In the genomic region with DNA sequence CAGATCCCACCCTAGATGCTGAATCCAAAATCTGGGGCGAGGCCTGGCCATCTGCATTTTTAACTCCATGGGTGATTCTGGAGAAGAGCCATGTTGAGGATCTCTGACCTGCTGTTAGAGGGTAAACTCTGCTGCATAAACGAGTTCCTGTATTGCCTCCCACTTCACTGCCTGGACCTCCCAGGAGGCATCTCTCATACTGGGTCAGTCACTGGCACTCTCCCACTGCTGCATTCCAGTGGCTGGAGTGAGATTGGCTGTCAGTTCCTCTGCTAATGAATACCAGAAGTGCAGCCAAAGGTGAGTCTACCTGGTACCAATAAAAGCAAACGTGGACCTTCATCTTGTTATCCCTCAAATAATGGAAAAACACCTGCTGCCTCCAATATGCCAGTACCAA, we compare ENCODE assay signal across 19 cellular contexts. TPM values are rescaled to one million over a fixed set of nuclear protein-coding genes. Genes with fewer than 3 reads are reported as not detected.
DNase-seq lines count a peak whose midpoint lies in the region; ATAC-seq and TF ChIP-seq lines count a peak whose summit lies in the region.
"Had no signal": no experiment of that assay in that cellular context is flagged by ENCODE, and none has a peak within 500 bp of the region (broad histone marks: within the 10 kb centered on the region; RNA-seq: fewer than 3 reads in every experiment).

No MANE protein-coding gene starts in this region.

- no peak overlapping the region for H2AK5ac ChIP-seq in trophoblast cell (ENCODE audit: low read length)

- H2BK12ac ChIP-seq in trophoblast cell (ENCODE audit: low read length): no peak overlapping the region

- peaks cover 50% of the 10 kb centered on the region for H4K20me1 ChIP-seq in GM23338 (replicated peaks; ENCODE audit: insufficient read depth)

- H3K27ac ChIP-seq in GM23338 (ENCODE audit: low read depth) (no peak overlapping the region), body of pancreas (peak overlapping the region; percentile 62 to 87 (median 81)), trophoblast cell (ENCODE audit: low read depth, low read length) (peak overlapping the region; percentile 9)
- H3K27ac ChIP-seq: tibial artery had no signal

- peaks cover 38% of the 10 kb centered on the region for H3K36me3 ChIP-seq in GM23338 (ENCODE audit: insufficient read depth)
- H3K36me3 ChIP-seq in body of pancreas (replicated peaks in 1 of 2; ENCODE audit: insufficient read depth in 1 of 2, low read depth in 2 of 2): peaks cover 5 to 13% of the 10 kb centered on the region in 2 donors
- peaks cover 28 to 47% of the 10 kb centered on the region in 2 experiments for H3K36me3 ChIP-seq in trophoblast cell (ENCODE audit: control insufficient read depth in 1 of 2, insufficient read depth in 2 of 2, low read length in 2 of 2)

- no peak for DNase-seq in GM23338 (ENCODE audit: low spot score)
- DNase-seq in body of pancreas: peak; percentile 56 to 81 (median 74)
- peak; percentile 70 for DNase-seq in islet precursor cell
- peak in 1 of 2 donors; percentile 15 for DNase-seq in trophoblast cell
- DNase-seq in activated naive CD4-positive, alpha-beta T cell treated with anti-CD3 and anti-CD28 coated beads, Interleukin-2, amount 50 U/mL, for 72 hours (ENCODE audit: low spot score in 2 of 2): no peak
- DNase-seq in Calu3: no peak
- DNase-seq in activated CD4-positive, alpha-beta T cell treated with anti-CD3 and anti-CD28 coated beads, Interleukin-2, amount 50 U/mL, for 1 hour: no peak
- DNase-seq: activated CD4-positive, alpha-beta T cell treated with anti-CD3 and anti-CD28 coated beads, Interleukin-2, amount 50 U/mL, for 48 hours; activated naive CD8-positive, alpha-beta T cell treated with anti-CD3 and anti-CD28 coated beads, Interleukin-2, amount 50 U/mL, for 24 hours; C1 segment of cervical spinal cord; gastrocnemius medialis; KBM-7; midbrain; NCI-H1092 treated with DMSO at 0.1 percent for 48 hours; nucleus accumbens; PC-3; tibial artery had no signal

- H2BK5ac ChIP-seq in trophoblast cell (ENCODE audit: low read depth, low read length, poor library complexity): no peak overlapping the region

- H3K18ac ChIP-seq in trophoblast cell (ENCODE audit: low read length): no peak overlapping the region

- H3K36me3 Mint-ChIP-seq in GM23338 (ENCODE audit: low read depth): peaks cover 82% of the 10 kb centered on the region
- peaks cover 14 to 21% of the 10 kb centered on the region in 2 donors for H3K36me3 Mint-ChIP-seq in activated naive CD4-positive, alpha-beta T cell treated with anti-CD3 and anti-CD28 coated beads, Interleukin-2, amount 50 U/mL, for 72 hours
- peaks cover 65% of the 10 kb centered on the region for H3K36me3 Mint-ChIP-seq in Calu3 (ENCODE audit: insufficient read depth, unreplicated experiment)

- H3K79me1 ChIP-seq in trophoblast cell (ENCODE audit: low read length): peaks cover 3% of the 10 kb centered on the region

- H3K4me2 ChIP-seq in GM23338 (no peak overlapping the region), trophoblast cell (ENCODE audit: low read length) (no peak overlapping the region)

- intact Hi-C loops in body of pancreas (cut with DNase I) (no loop called here), Calu3 (cut with micrococcal nuclease; ENCODE audit: unreplicated experiment) (no loop called here)

- H3K4me1 Mint-ChIP-seq in GM23338: peaks cover 10% of the 10 kb centered on the region
- peaks cover 21% of the 10 kb centered on the region for H3K4me1 Mint-ChIP-seq in Calu3 (ENCODE audit: low read depth, unreplicated experiment)

- H3K9me3 ChIP-seq in body of pancreas: no peaks in the 10 kb centered on the region
- no peaks in the 10 kb centered on the region for H3K9me3 ChIP-seq in trophoblast cell (ENCODE audit: insufficient read depth, low read depth, low read length)
- H3K9me3 ChIP-seq: gastrocnemius medialis, tibial artery had no signal

- no peaks in the 10 kb centered on the region; the same call in 1 of the 2 replicates for H3K4me1 ChIP-seq in GM23338 (ENCODE audit: insufficient read depth)
- H3K4me1 ChIP-seq in body of pancreas: peaks cover 68% of the 10 kb centered on the region
- H3K4me1 ChIP-seq in trophoblast cell (ENCODE audit: control insufficient read depth in 1 of 2, insufficient read depth in 2 of 2, low read length in 2 of 2): peaks cover 12 to 19% of the 10 kb centered on the region in 2 experiments

- H3K27me3 ChIP-seq in GM23338 (ENCODE audit: insufficient read depth) (no peaks in the 10 kb centered on the region), body of pancreas (no peaks in the 10 kb centered on the region), trophoblast cell (ENCODE audit: insufficient read depth, low read length) (no peaks in the 10 kb centered on the region)
- H3K27me3 ChIP-seq: gastrocnemius medialis, tibial artery had no signal

- H3K14ac ChIP-seq in trophoblast cell (ENCODE audit: low read length): no peak overlapping the region

- H3K4me3 ChIP-seq in GM23338 (no peak overlapping the region), body of pancreas (no peak overlapping the region), trophoblast cell (ENCODE audit: low read depth, low read length) (no peak overlapping the region)
- H3K4me3 ChIP-seq: gastrocnemius medialis, skin epidermis, tibial artery had no signal

- peak overlapping the region; percentile 73 for H3K4ac ChIP-seq in trophoblast cell (ENCODE audit: low read depth, low read length)

- no peak overlapping the region for H4K91ac ChIP-seq in trophoblast cell (ENCODE audit: low read depth, low read length)

- 32 to 50% methylated on average over 2 to 3 of the region's 3 CpGs for WGBS in body of pancreas, 2 donors
- WGBS in trophoblast cell (ENCODE audit: extremely low coverage, insufficient coverage, insufficient read length): no CpG with 5 or more reads among the region's 3 CpGs

- H2AFZ ChIP-seq in GM23338: no peak overlapping the region
- H2AFZ ChIP-seq in trophoblast cell (ENCODE audit: insufficient read depth, low read length, poor library complexity): no peak overlapping the region

- ATAC-seq in GM23338: peak; percentile 19; the same call in 1 of the 3 replicates
- ATAC-seq in body of pancreas: peak; percentile 88
- ATAC-seq in activated naive CD4-positive, alpha-beta T cell treated with anti-CD3 and anti-CD28 coated beads, Interleukin-2, amount 50 U/mL, for 72 hours: no peak
- no peak for ATAC-seq in GM19397 (IDR thresholded peaks at IDR 0.05; ENCODE audit: unreplicated experiment)
- ATAC-seq: activated naive CD8-positive, alpha-beta T cell treated with anti-CD3 and anti-CD28 coated beads, Interleukin-2, amount 50 U/mL, for 24 hours; gastrocnemius medialis; PC-3 had no signal

- H3K9me2 ChIP-seq in GM23338 (ENCODE audit: insufficient read depth): no peaks in the 10 kb centered on the region

- H3K79me2 ChIP-seq in GM23338 (replicated peaks; ENCODE audit: insufficient read depth): peaks cover 93% of the 10 kb centered on the region
- peaks cover 17% of the 10 kb centered on the region for H3K79me2 ChIP-seq in trophoblast cell (ENCODE audit: control insufficient read depth, insufficient read depth, low read length, poor library complexity)

- no peak overlapping the region for H3K4me3 Mint-ChIP-seq in GM23338
- H3K4me3 Mint-ChIP-seq in Calu3 (ENCODE audit: low read depth, unreplicated experiment): no peak overlapping the region
- H3K4me3 Mint-ChIP-seq: activated naive CD8-positive, alpha-beta T cell treated with anti-CD3 and anti-CD28 coated beads, Interleukin-2, amount 50 U/mL, for 24 hours had no signal

- H3K27ac Mint-ChIP-seq in GM23338 (no peak overlapping the region), Calu3 (ENCODE audit: unreplicated experiment) (no peak overlapping the region)
- H3K27ac Mint-ChIP-seq in activated naive CD4-positive, alpha-beta T cell treated with anti-CD3 and anti-CD28 coated beads, Interleukin-2, amount 50 U/mL, for 72 hours: no peak overlapping the region
- H3K27ac Mint-ChIP-seq: activated naive CD8-positive, alpha-beta T cell treated with anti-CD3 and anti-CD28 coated beads, Interleukin-2, amount 50 U/mL, for 24 hours had no signal

- H4K12ac ChIP-seq in trophoblast cell (ENCODE audit: low read depth, low read length): no peak overlapping the region

- no peak for TF ChIP-seq CTCF in GM23338 (conservative IDR thresholded peaks at IDR 0.05; ENCODE audit: low read depth in 2 of 2)
- no peak for TF ChIP-seq CTCF in body of pancreas (IDR thresholded peaks at IDR 0.05)
- TF ChIP-seq CTCF in Calu3 (IDR thresholded peaks at IDR 0.05; ENCODE audit: unreplicated experiment): no peak

- CTCF ChIA-PET in Calu3 (lab: Charles Lee): no interaction called here

- H3K27me3 Mint-ChIP-seq in GM23338 (ENCODE audit: insufficient read depth, low read depth, poor library complexity): peaks cover 4% of the 10 kb centered on the region
- H3K27me3 Mint-ChIP-seq in Calu3 (ENCODE audit: unreplicated experiment): no peaks in the 10 kb centered on the region
- H3K27me3 Mint-ChIP-seq: activated naive CD8-positive, alpha-beta T cell treated with anti-CD3 and anti-CD28 coated beads, Interleukin-2, amount 50 U/mL, for 24 hours had no signal

- H3K9me3 Mint-ChIP-seq in GM23338 (peaks cover 8% of the 10 kb centered on the region; the same call in 2 of the 3 replicates), Calu3 (ENCODE audit: low read depth, unreplicated experiment) (no peaks in the 10 kb centered on the region)
- H3K9me3 Mint-ChIP-seq in activated naive CD4-positive, alpha-beta T cell treated with anti-CD3 and anti-CD28 coated beads, Interleukin-2, amount 50 U/mL, for 72 hours: no peaks in the 10 kb centered on the region
- H3K9me3 Mint-ChIP-seq: activated naive CD8-positive, alpha-beta T cell treated with anti-CD3 and anti-CD28 coated beads, Interleukin-2, amount 50 U/mL, for 24 hours had no signal

- H3F3A ChIP-seq in GM23338 (replicated peaks; ENCODE audit: low read depth): no peaks in the 10 kb centered on the region

- no TSS peak for BruUV-seq in Calu3 (replicated peaks; lab: Mats Ljungman, UMichigan)

- TF ChIP-seq POLR2A in body of pancreas (IDR thresholded peaks at IDR 0.05): no peak

- no peak overlapping the region for H3K23ac ChIP-seq in trophoblast cell (ENCODE audit: low read length)

- no peak overlapping the region for H4K8ac ChIP-seq in trophoblast cell (ENCODE audit: low read depth, low read length)

- no peak overlapping the region for H3K9ac ChIP-seq in trophoblast cell (ENCODE audit: low read length)

- no peak overlapping the region for H2BK120ac ChIP-seq in trophoblast cell (ENCODE audit: insufficient read depth, low read length, poor library complexity)

RNA-seq across cellular contexts. Expression of gene POLDIP3, which starts 10.3 kb away (rescaled TPM):
- 49.0 and 54.3 TPM in 2 replicates for total RNA-seq in GM23338 (2014; rRNA removed; shearing (Covaris generic))
- polyA plus RNA-seq in GM23338 (2016; fragmentation: Nextera tagmentation; extraction: Ambion mirVana): 34.3 and 38.2 TPM in 2 replicates
- total RNA-seq in body of pancreas (10 to 100 TPM; 23.1 to 30.6 TPM), Calu3 (2022) (59.4 and 60.1 TPM in 2 replicates)
- 43.3 and 46.1 TPM in 2 replicates for polyA plus RNA-seq in trophoblast cell (2013)
- 100 to 1,000 TPM in 1 of 2 donors, 10 to 100 TPM in 1; 71.9 to 126 TPM for total RNA-seq in activated naive CD4-positive, alpha-beta T cell treated with anti-CD3 and anti-CD28 coated beads, Interleukin-2, amount 50 U/mL, for 72 hours

RNA-seq across cellular contexts. Expression of gene ATP5MGL, which starts 36.0 kb away (rescaled TPM):
- total RNA-seq in GM23338 (2014; rRNA removed; shearing (Covaris generic)): not detected in 2 replicates
- polyA plus RNA-seq in GM23338 (2016; fragmentation: Nextera tagmentation; extraction: Ambion mirVana): 0.30 and 0.53 TPM in 2 replicates
- total RNA-seq in body of pancreas (not detected), Calu3 (2022) (0.66 and 1.1 TPM in 2 replicates)
- not detected in 2 replicates for polyA plus RNA-seq in trophoblast cell (2013)
- total RNA-seq in activated naive CD4-positive, alpha-beta T cell treated with anti-CD3 and anti-CD28 coated beads, Interleukin-2, amount 50 U/mL, for 72 hours: 1 to 10 TPM in 1 of 2 donors, under 1 TPM in 1; 0.89 to 1.4 TPM
- total RNA-seq: gastrocnemius medialis, PC-3 had no signal

RNA-seq across cellular contexts. Expression of gene CYB5R3, which starts 44.8 kb away (rescaled TPM):
- 66.4 and 76.2 TPM in 2 replicates for total RNA-seq in GM23338 (2014; rRNA removed; shearing (Covaris generic))
- 66.8 and 76.9 TPM in 2 replicates for polyA plus RNA-seq in GM23338 (2016; fragmentation: Nextera tagmentation; extraction: Ambion mirVana)
- total RNA-seq in body of pancreas: 10 to 100 TPM; 41.8 to 50.8 TPM
- polyA plus RNA-seq in trophoblast cell (2013): 155 and 156 TPM in 2 replicates
- 10 to 100 TPM; 49.7 to 84.6 TPM for total RNA-seq in activated naive CD4-positive, alpha-beta T cell treated with anti-CD3 and anti-CD28 coated beads, Interleukin-2, amount 50 U/mL, for 72 hours
- 101 and 102 TPM in 2 replicates for total RNA-seq in Calu3 (2022)

RNA-seq across cellular contexts. Expression of gene SERHL2, which starts 50.6 kb away (rescaled TPM):
- 1.5 and 1.7 TPM in 2 replicates for total RNA-seq in GM23338 (2014; rRNA removed; shearing (Covaris generic))
- polyA plus RNA-seq in GM23338 (2016; fragmentation: Nextera tagmentation; extraction: Ambion mirVana): 2.1 TPM in 2 replicates
- total RNA-seq in body of pancreas (1 to 10 TPM in 1 of 2 donors, not detected in 1; 2.6 TPM), Calu3 (2022) (0.45 and 0.76 TPM in 2 replicates)
- 7.1 and 7.2 TPM in 2 replicates for polyA plus RNA-seq in trophoblast cell (2013)
- 1 to 10 TPM; 1.2 to 1.9 TPM for total RNA-seq in activated naive CD4-positive, alpha-beta T cell treated with anti-CD3 and anti-CD28 coated beads, Interleukin-2, amount 50 U/mL, for 72 hours

Comparison
In these comparisons a context has a peak if more than half of its experiments do, and no peak if none do; other contexts are left out.
1. ATAC-seq: peak in GM23338 (single experiment) and body of pancreas (single experiment); none in activated naive CD4-positive, alpha-beta T cell treated with anti-CD3 and anti-CD28 coated beads, Interleukin-2, amount 50 U/mL, for 72 hours (0 of 2) and GM19397 (single experiment).
2. DNase-seq: peak in body of pancreas (4 of 4) and islet precursor cell (single experiment); none in GM23338 (single experiment), activated naive CD4-positive, alpha-beta T cell treated with anti-CD3 and anti-CD28 coated beads, Interleukin-2, amount 50 U/mL, for 72 hours (0 of 2), Calu3 (single experiment) and activated CD4-positive, alpha-beta T cell treated with anti-CD3 and anti-CD28 coated beads, Interleukin-2, amount 50 U/mL, for 1 hour (single experiment).